Comparison of ENCODE assay signal across 18 cellular contexts in genomic region chr4:131441004-131441688, GRCh38.
"Had no signal": no experiment of that assay in that cellular context is flagged by ENCODE, and none has a peak within 500 bp of the region (broad histone marks: within the 10 kb centered on the region; RNA-seq: fewer than 3 reads in every experiment).

No MANE protein-coding gene starts in this region.

- H3K27me3 Mint-ChIP-seq: naive thymus-derived CD8-positive, alpha-beta T cell had no signal

- H3K4me3 ChIP-seq: colonic mucosa, esophagus squamous epithelium, gastroesophageal sphincter, hepatocyte, mucosa of descending colon, right atrium auricular region, suprapubic skin, tibial artery, upper lobe of left lung, uterus had no signal

- H3K4me1 ChIP-seq: colonic mucosa, esophagus squamous epithelium, gastroesophageal sphincter, right atrium auricular region, suprapubic skin, tibial artery, upper lobe of left lung, uterus had no signal

- H3K27ac Mint-ChIP-seq: naive thymus-derived CD8-positive, alpha-beta T cell had no signal

- H3K27me3 ChIP-seq: colonic mucosa, esophagus squamous epithelium, gastroesophageal sphincter, hepatocyte, neutrophil, right atrium auricular region, suprapubic skin, tibial artery, upper lobe of left lung, uterus had no signal

- H3K27ac ChIP-seq: colonic mucosa, esophagus squamous epithelium, gastroesophageal sphincter, hepatocyte, neutrophil, right atrium auricular region, suprapubic skin, tibial artery, upper lobe of left lung, uterus had no signal

- DNase-seq: colonic mucosa; dermis blood vessel endothelial cell; esophagus squamous epithelium; foreskin fibroblast; mammary epithelial cell; mucosa of descending colon; naive thymus-derived CD8-positive, alpha-beta T cell; small intestine; stimulated activated CD4-positive, alpha-beta T cell treated with anti-CD3 and anti-CD28 coated beads, Interleukin-2, amount 100 ng/mL, for 48 hours; stimulated activated naive CD8-positive, alpha-beta T cell treated with anti-CD3 and anti-CD28 coated beads, Interleukin-15, Interleukin-2, amounts not matched to agents 100 U/mL and 50 U/mL, for 24 hours; tibial artery; upper lobe of left lung; uterus had no signal

- H3K36me3 Mint-ChIP-seq: naive thymus-derived CD8-positive, alpha-beta T cell had no signal

- ATAC-seq: gastroesophageal sphincter; mucosa of descending colon; naive thymus-derived CD8-positive, alpha-beta T cell; stimulated activated naive CD8-positive, alpha-beta T cell treated with anti-CD3 and anti-CD28 coated beads, Interleukin-15, Interleukin-2, amounts not matched to agents 100 U/mL and 50 U/mL, for 24 hours had no signal

- H3K9me3 ChIP-seq: colonic mucosa, esophagus squamous epithelium, neutrophil, right atrium auricular region, suprapubic skin, tibial artery, uterus had no signal

- H3K4me1 Mint-ChIP-seq: naive thymus-derived CD8-positive, alpha-beta T cell had no signal

- H3K36me3 ChIP-seq: colonic mucosa, esophagus squamous epithelium, gastroesophageal sphincter, neutrophil, right atrium auricular region, suprapubic skin, tibial artery, upper lobe of left lung, uterus had no signal

- H3K4me3 Mint-ChIP-seq: naive thymus-derived CD8-positive, alpha-beta T cell had no signal
